ENCODE assay signal across 8 cellular contexts in genomic region chr2:55418072-55418471, GRCh38. TPM values are rescaled to one million over a fixed set of nuclear protein-coding genes. Genes with fewer than 3 reads are reported as not detected.
DNase-seq lines count a peak whose midpoint lies in the region; ATAC-seq, FAIRE-seq and TF ChIP-seq lines count a peak whose summit lies in the region.

No MANE protein-coding gene starts in this region.

- H3K36me3 ChIP-seq in HUES6 (ENCODE audit: control insufficient read depth, insufficient read depth, low read length) (peaks cover 5% of the 10 kb centered on the region; the same call in 1 of the 2 replicates), bronchial epithelial cell (ENCODE audit: control insufficient read depth, insufficient read depth, low read length) (no peaks in the 10 kb centered on the region)

- H3K9me3 ChIP-seq in HUES6 (ENCODE audit: control insufficient read depth, insufficient read depth, low read depth, low read length) = no peaks in the 10 kb centered on the region

- FAIRE-seq in bronchial epithelial cell (lab: Jason Lieb, UNC) = no peak

- POLR2A ChIA-PET in naive thymus-derived CD8-positive, alpha-beta T cell (lab: Charles Lee) = interaction anchor here (1.1 kb wide), 1 partner anchor 101 kb away, joined by 3 read pairs; the partner anchor contains the start of gene CFAP36
- POLR2A ChIA-PET in GM10248 (lab: Yijun Ruan, JAX) = no interaction called here

- H3K9ac ChIP-seq in HUES6 (ENCODE audit: low read length) = no peak overlapping the region

- H3K27me3 Mint-ChIP-seq in naive thymus-derived CD8-positive, alpha-beta T cell = peaks cover 0 to under 1% (median 0%) of the 10 kb centered on the region in 5 donors

- H3K4me3 ChIP-seq in AG10803 (ENCODE audit: low read length) = peak overlapping the region; percentile 90
- H3K4me3 ChIP-seq in HUES6 (ENCODE audit: low read depth, low read length) = peak overlapping the region; percentile 84
- peak overlapping the region; percentile 100 for H3K4me3 ChIP-seq in bronchial epithelial cell (ENCODE audit: low read depth, low read length)

- H3K36me3 Mint-ChIP-seq in naive thymus-derived CD8-positive, alpha-beta T cell = no peaks in the 10 kb centered on the region

- DNase-seq in AG10803 (ENCODE audit: low read depth) (peak; percentile 54), bronchial epithelial cell (ENCODE audit: low read depth) (no peak), OCI-M2 (lab: John Stamatoyannopoulos, UW; ENCODE audit: unreplicated experiment) (no peak), GM10248 (ENCODE audit: extremely low spot score) (no peak), sciatic nerve (ENCODE audit: low spot score) (no peak)
- DNase-seq in naive thymus-derived CD8-positive, alpha-beta T cell = no peak
- DNase-seq in stimulated activated CD4-positive, alpha-beta T cell treated with anti-CD3 and anti-CD28 coated beads, Interleukin-12 subunit alpha, Interleukin-12 subunit beta, amount 100 ng/mL, for 4 hours = no peak

- intact Hi-C loops in sciatic nerve (cut with DNase I) = no loop called here

- no peak overlapping the region for H3K27ac ChIP-seq in HUES6 (ENCODE audit: low read depth, low read length)

- CTCF ChIA-PET in GM10248 (lab: Yijun Ruan, JAX) = no interaction called here

- peak overlapping the region; percentile 90 to 97 (median 94) for H3K4me3 Mint-ChIP-seq in naive thymus-derived CD8-positive, alpha-beta T cell

- peak overlapping the region in 9 of 10 donors; percentile 0 to 93 (median 89) for H3K27ac Mint-ChIP-seq in naive thymus-derived CD8-positive, alpha-beta T cell

- peaks cover 9 to 39% (median 36%) of the 10 kb centered on the region in 4 donors for H3K4me1 Mint-ChIP-seq in naive thymus-derived CD8-positive, alpha-beta T cell

- no peaks in the 10 kb centered on the region for H3K27me3 ChIP-seq in HUES6 (ENCODE audit: control insufficient read depth, insufficient read depth, low read length)
- H3K27me3 ChIP-seq in bronchial epithelial cell (ENCODE audit: control insufficient read depth, insufficient read depth, low read length) = no peaks in the 10 kb centered on the region

- ATAC-seq in naive thymus-derived CD8-positive, alpha-beta T cell = no peak
- no peak for ATAC-seq in sciatic nerve

- H3K9me3 Mint-ChIP-seq in naive thymus-derived CD8-positive, alpha-beta T cell = no peaks in the 10 kb centered on the region

- TF ChIP-seq CTCF in AG10803 (conservative IDR thresholded peaks at IDR 0.05; ENCODE audit: low read length) = no peak
- no peak for TF ChIP-seq CTCF in bronchial epithelial cell (IDR thresholded peaks at IDR 0.05; ENCODE audit: insufficient read depth, low read length, severe bottlenecking)
- no peak for TF ChIP-seq CTCF in GM10248 (IDR thresholded peaks at IDR 0.05; ENCODE audit: control extremely low read depth, extremely low read depth, low read depth, missing control alignments)

- H3K4me1 ChIP-seq in HUES6 (ENCODE audit: control insufficient read depth, insufficient read depth, low read length) = peaks cover 11% of the 10 kb centered on the region; the same call in 1 of the 2 replicates

RNA-seq across cellular contexts. Expression of gene CCDC88A, which starts 1.6 kb away (rescaled TPM):
- total RNA-seq in bronchial epithelial cell = 15.7 and 20.3 TPM in 2 replicates
- total RNA-seq in naive thymus-derived CD8-positive, alpha-beta T cell = 10 to 100 TPM; 23.1 to 26.1 TPM
- 1 to 10 TPM in 2 of 3 donors, under 1 TPM in 1; 0.87 to 5.0 (median 4.1) TPM for polyA plus RNA-seq in naive thymus-derived CD8-positive, alpha-beta T cell
- total RNA-seq in sciatic nerve = 59.8 TPM
